Comparison of ENCODE assay signal across 1 cellular context in genomic region chr19:1285737-1286360, GRCh38.
TF ChIP-seq lines count a peak whose summit lies in the region.

Gene EFNA2 (plus strand): TSS chr19:1285873. CDS start chr19:1286169, 296 bp downstream.

TF ChIP-seq in HepG2, 621 proteins besides CTCF, POLR2A, EP300 and RAD21:
- TF ChIP-seq HES4 (CRISPR knock-in tag; IDR thresholded peaks at IDR 0.05; ENCODE audit: borderline replicate concordance): no peak
- 0 out of 2 replicates have a peak, but pooled peaks have one; percentile 8 for TF ChIP-seq YEATS4 (CRISPR knock-in tag; IDR thresholded peaks at IDR 0.05; ENCODE audit: borderline replicate concordance)
